Comparison of ENCODE assay signal across 9 cellular contexts in the genomic region with DNA sequence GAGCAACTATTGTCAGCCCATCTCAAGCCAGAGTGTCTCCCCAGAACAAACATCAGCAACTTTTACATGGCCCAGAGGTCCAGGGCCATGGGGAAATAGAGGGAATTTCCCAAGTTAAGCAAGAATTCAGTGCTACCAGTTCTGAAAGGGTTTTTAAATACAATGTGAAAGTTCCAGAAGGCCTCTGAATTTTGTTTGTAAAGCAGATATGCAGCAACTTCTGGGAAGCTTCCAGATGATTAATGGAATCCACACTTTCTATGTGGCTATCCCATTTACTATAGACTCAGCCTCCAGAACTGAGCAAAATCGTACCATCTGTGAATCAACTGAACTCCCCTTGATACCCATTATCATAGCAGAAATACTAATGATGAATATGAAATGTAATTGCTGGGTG.
DNase-seq lines count a peak whose midpoint lies in the region; ATAC-seq and TF ChIP-seq lines count a peak whose summit lies in the region.
"Had no signal": no experiment of that assay in that cellular context is flagged by ENCODE, and none has a peak within 500 bp of the region (broad histone marks: within the 10 kb centered on the region; RNA-seq: fewer than 3 reads in every experiment).

No MANE protein-coding gene starts in this region.

- H3K9me3 ChIP-seq in hepatocyte (ENCODE audit: low read depth) (no peaks in the 10 kb centered on the region), aorta (ENCODE audit: control insufficient read depth, low read length) (no peaks in the 10 kb centered on the region), esophagus muscularis mucosa (no peaks in the 10 kb centered on the region)

- no peaks in the 10 kb centered on the region for H3K9me2 ChIP-seq in hepatocyte (replicated peaks; ENCODE audit: insufficient read depth)

- 65% methylated on average over 1 of the region's 1 CpG for WGBS in hepatocyte (ENCODE audit: low lambda C conversion rate, missing lambda C conversion rate)
- WGBS in aorta, 2 donors: 41 to 53% methylated on average over 1 of the region's 1 CpG
- 72% methylated on average over 1 of the region's 1 CpG for WGBS in esophagus muscularis mucosa

- H3K27ac ChIP-seq in ACC112 (ENCODE audit: low read depth, low read length): peak overlapping the region; percentile 98
- H3K27ac ChIP-seq in hepatocyte: peak overlapping the region; percentile 73
- no peak overlapping the region for H3K27ac ChIP-seq in aorta (ENCODE audit: low read depth in 1 of 2, low read length in 2 of 2)
- no peak overlapping the region for H3K27ac ChIP-seq in esophagus muscularis mucosa (replicated peaks in 1 of 4)

- no peak overlapping the region for H3K4me2 ChIP-seq in hepatocyte

- H3K36me3 ChIP-seq in ACC112 (ENCODE audit: insufficient read depth, low read length) (no peaks in the 10 kb centered on the region), hepatocyte (replicated peaks; ENCODE audit: insufficient read depth, low read depth) (no peaks in the 10 kb centered on the region), aorta (ENCODE audit: control insufficient read depth in 1 of 2, insufficient read depth in 2 of 2, low read length in 1 of 2) (no peaks in the 10 kb centered on the region), esophagus muscularis mucosa (no peaks in the 10 kb centered on the region)
- H3K36me3 ChIP-seq: BLaER1 treated with 17β-estradiol and CSF1 and Interleukin-3, amounts not matched to agents 10 nM and 100 nM had no signal

- peak; percentile 18 for DNase-seq in GM20000 (ENCODE audit: low spot score)
- peak; percentile 76 for DNase-seq in RPMI7951 (ENCODE audit: low read depth)
- no peak for DNase-seq in hepatocyte (ENCODE audit: low spot score)
- no peak for DNase-seq in NCI-H2081 treated with DMSO at 0.1 percent for 48 hours (lab: John Stamatoyannopoulos, UW)
- DNase-seq in aorta: no peak
- DNase-seq in AML-193 (lab: John Stamatoyannopoulos, UW): no peak
- no peak for DNase-seq in esophagus muscularis mucosa (ENCODE audit: extremely low spot score)

- H3K27me3 ChIP-seq in ACC112 (ENCODE audit: insufficient read depth, low read length) (no peaks in the 10 kb centered on the region), hepatocyte (no peaks in the 10 kb centered on the region), aorta (ENCODE audit: control insufficient read depth in 1 of 2, insufficient read depth in 2 of 2, low read length in 1 of 2) (no peaks in the 10 kb centered on the region), esophagus muscularis mucosa (no peaks in the 10 kb centered on the region)
- H3K27me3 ChIP-seq: BLaER1 treated with 17β-estradiol and CSF1 and Interleukin-3, amounts not matched to agents 10 nM and 100 nM had no signal

- peaks cover 61% of the 10 kb centered on the region for H3K4me1 ChIP-seq in ACC112 (ENCODE audit: control insufficient read depth, insufficient read depth, low read length, unreplicated experiment)
- peaks cover 18% of the 10 kb centered on the region for H3K4me1 ChIP-seq in hepatocyte (ENCODE audit: insufficient read depth)
- H3K4me1 ChIP-seq in aorta (ENCODE audit: control insufficient read depth in 1 of 2, insufficient read depth in 2 of 2, low read length in 2 of 2): no peaks in the 10 kb centered on the region
- H3K4me1 ChIP-seq in esophagus muscularis mucosa: peaks cover 10 to 17% (median 13%) of the 10 kb centered on the region in 4 donors

- peak overlapping the region; percentile 17 for H2AFZ ChIP-seq in ACC112 (ENCODE audit: low read length, unreplicated experiment)
- H2AFZ ChIP-seq in hepatocyte: no peak overlapping the region

- H3K79me2 ChIP-seq in ACC112 (ENCODE audit: control insufficient read depth, insufficient read depth, low read length, unreplicated experiment) (no peaks in the 10 kb centered on the region), hepatocyte (no peaks in the 10 kb centered on the region)

- TF ChIP-seq CTCF in GM20000 (IDR thresholded peaks at IDR 0.05; ENCODE audit: extremely low read depth, missing control alignments) (no peak), hepatocyte (IDR thresholded peaks at IDR 0.05; ENCODE audit: poor library complexity) (no peak), esophagus muscularis mucosa (IDR thresholded peaks at IDR 0.05) (no peak)

- TF ChIP-seq EP300 in esophagus muscularis mucosa (IDR thresholded peaks at IDR 0.05): no peak

- H3K4me3 ChIP-seq in ACC112 (ENCODE audit: low read depth, low read length) (no peak overlapping the region), hepatocyte (no peak overlapping the region), aorta (ENCODE audit: low read length in 2 of 2) (no peak overlapping the region), esophagus muscularis mucosa (no peak overlapping the region)
- H3K4me3 ChIP-seq: BLaER1 treated with 17β-estradiol and CSF1 and Interleukin-3, amounts not matched to agents 10 nM and 100 nM had no signal

- intact Hi-C loops in aorta (cut with DNase I): no loop called here
- intact Hi-C loops in esophagus muscularis mucosa (cut with DNase I): no loop called here

- TF ChIP-seq POLR2A in esophagus muscularis mucosa (IDR thresholded peaks at IDR 0.05; ENCODE audit: low read depth): no peak

- no peaks in the 10 kb centered on the region for H4K20me1 ChIP-seq in hepatocyte (ENCODE audit: insufficient read depth, poor library complexity, severe bottlenecking)
- H4K20me1 ChIP-seq: BLaER1 treated with 17β-estradiol and CSF1 and Interleukin-3, amounts not matched to agents 10 nM and 100 nM had no signal

- ATAC-seq in aorta (ENCODE audit: low FRiP score): no peak

Comparison
In these comparisons a context has a peak if more than half of its experiments do, and no peak if none do; other contexts are left out.
1. H3K27ac ChIP-seq: peak in ACC112 (single experiment) and hepatocyte (single experiment); none in aorta (0 of 2) and esophagus muscularis mucosa (0 of 4).
2. DNase-seq: peak in GM20000 (single experiment) and RPMI7951 (single experiment); none in hepatocyte (single experiment), NCI-H2081 treated with DMSO at 0.1 percent for 48 hours (single experiment), aorta (0 of 2), AML-193 (0 of 2) and esophagus muscularis mucosa (single experiment).